9 cellular contexts compared by ENCODE assay signal in the genomic region with DNA sequence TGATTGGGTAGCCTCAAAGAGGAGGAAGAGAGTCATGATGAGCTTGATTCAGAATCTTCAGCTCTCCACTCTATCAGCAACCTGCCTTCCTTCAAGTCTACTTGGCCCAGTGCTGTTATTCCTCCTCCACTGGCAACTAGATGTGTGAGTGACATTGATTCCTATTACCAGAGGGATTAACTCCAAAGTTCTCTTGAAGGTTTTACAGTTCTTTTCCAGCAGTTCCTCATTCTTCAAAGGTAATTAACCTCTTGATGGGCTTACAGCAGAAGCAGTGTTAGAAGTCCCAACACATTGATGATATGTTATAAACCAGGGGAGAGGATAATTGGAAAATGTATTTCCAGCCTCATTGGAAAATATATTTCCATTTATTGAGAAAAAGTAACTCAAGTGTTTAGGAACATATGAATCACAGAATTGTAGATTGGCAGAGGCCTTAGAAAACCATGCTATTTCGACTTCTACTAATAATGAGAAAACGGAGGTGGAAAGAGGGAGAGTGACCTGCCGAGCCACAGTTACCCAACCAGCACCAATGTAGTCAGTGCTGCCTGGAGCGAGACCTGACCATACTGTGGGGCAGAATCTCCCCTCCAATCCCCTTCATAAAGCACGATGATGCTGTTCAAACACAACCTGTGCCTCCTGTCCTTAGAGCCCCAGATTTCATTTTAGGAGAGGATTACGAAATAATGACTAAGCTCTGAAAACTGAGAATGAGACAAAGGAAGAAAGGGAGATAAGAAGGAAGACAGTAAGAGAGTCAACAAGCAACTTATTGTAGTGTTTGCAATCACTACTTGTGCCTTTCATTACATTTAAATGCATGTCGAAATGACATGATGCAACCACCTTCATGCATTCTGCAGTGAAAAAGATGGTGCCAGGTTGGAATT.
DNase-seq lines count a peak whose midpoint lies in the region; ATAC-seq and TF ChIP-seq lines count a peak whose summit lies in the region.
"Had no signal": no experiment of that assay in that cellular context is flagged by ENCODE, and none has a peak within 500 bp of the region (broad histone marks: within the 10 kb centered on the region; RNA-seq: fewer than 3 reads in every experiment).

No MANE protein-coding gene starts in this region.

- no peaks in the 10 kb centered on the region for H3K36me3 ChIP-seq in CD4-positive, CD25-positive, alpha-beta regulatory T cell (ENCODE audit: control insufficient read depth, insufficient read depth, low read length)

- no peaks in the 10 kb centered on the region for H3K27me3 Mint-ChIP-seq in CD4-positive, CD25-positive, alpha-beta regulatory T cell
- no peaks in the 10 kb centered on the region for H3K27me3 Mint-ChIP-seq in progenitor cell of endocrine pancreas
- H3K27me3 Mint-ChIP-seq: brain had no signal

- peak overlapping the region; percentile 13 to 41 (median 24) for H3K4me3 Mint-ChIP-seq in CD4-positive, CD25-positive, alpha-beta regulatory T cell
- no peak overlapping the region for H3K4me3 Mint-ChIP-seq in progenitor cell of endocrine pancreas (ENCODE audit: low read depth)
- H3K4me3 Mint-ChIP-seq: brain had no signal

- H3K27ac Mint-ChIP-seq in CD4-positive, CD25-positive, alpha-beta regulatory T cell: peak overlapping the region; percentile 62 to 78 (median 72)
- peak overlapping the region; percentile 80 for H3K27ac Mint-ChIP-seq in activated naive CD4-positive, alpha-beta T cell treated with anti-CD3 and anti-CD28 coated beads, Interleukin-2, amount 50 U/mL, for 72 hours
- H3K27ac Mint-ChIP-seq in progenitor cell of endocrine pancreas: no peak overlapping the region

- H3K4me1 ChIP-seq in CD4-positive, CD25-positive, alpha-beta regulatory T cell (ENCODE audit: control insufficient read depth, insufficient read depth, low read length, poor library complexity, severe bottlenecking): peaks cover 49% of the 10 kb centered on the region

- H3K4me1 Mint-ChIP-seq in CD4-positive, CD25-positive, alpha-beta regulatory T cell: peaks cover 54 to 79% (median 68%) of the 10 kb centered on the region in 4 donors
- H3K4me1 Mint-ChIP-seq in progenitor cell of endocrine pancreas (ENCODE audit: low read depth): no peaks in the 10 kb centered on the region

- TF ChIP-seq CTCF in progenitor cell of endocrine pancreas (IDR thresholded peaks at IDR 0.05; ENCODE audit: unreplicated experiment): no peak

- H3K9me3 Mint-ChIP-seq in CD4-positive, CD25-positive, alpha-beta regulatory T cell: no peaks in the 10 kb centered on the region
- H3K9me3 Mint-ChIP-seq in activated naive CD4-positive, alpha-beta T cell treated with anti-CD3 and anti-CD28 coated beads, Interleukin-2, amount 50 U/mL, for 72 hours: peaks cover 0 to 3% of the 10 kb centered on the region in 2 donors
- H3K9me3 Mint-ChIP-seq in progenitor cell of endocrine pancreas (ENCODE audit: low read depth): peaks cover 4% of the 10 kb centered on the region
- H3K9me3 Mint-ChIP-seq: brain had no signal

- ATAC-seq in CD4-positive, CD25-positive, alpha-beta regulatory T cell (ENCODE audit: low read depth in 2 of 2): peak in 1 of 2 donors; percentile 28
- ATAC-seq in GM19328 (IDR thresholded peaks at IDR 0.05; ENCODE audit: unreplicated experiment) (peak; percentile 65), HG03159 (IDR thresholded peaks at IDR 0.05; ENCODE audit: unreplicated experiment) (peak; percentile 73)
- peak; percentile 82 to 84 for ATAC-seq in activated naive CD4-positive, alpha-beta T cell treated with anti-CD3 and anti-CD28 coated beads, Interleukin-2, amount 50 U/mL, for 72 hours
- peak; percentile 81 for ATAC-seq in stimulated activated naive CD8-positive, alpha-beta T cell treated with anti-CD3 and anti-CD28 coated beads, Interleukin-15, Interleukin-2, amounts not matched to agents 100 U/mL and 50 U/mL, for 24 hours

- peak overlapping the region; percentile 65 for H3K4me3 ChIP-seq in CD4-positive, CD25-positive, alpha-beta regulatory T cell (ENCODE audit: low read depth, low read length)

- no peak for DNase-seq in CD4-positive, CD25-positive, alpha-beta regulatory T cell
- peak in 1 of 2 donors; percentile 67 for DNase-seq in activated naive CD4-positive, alpha-beta T cell treated with anti-CD3 and anti-CD28 coated beads, Interleukin-2, amount 50 U/mL, for 72 hours (ENCODE audit: low spot score in 2 of 2)
- DNase-seq in stimulated activated naive CD8-positive, alpha-beta T cell treated with anti-CD3 and anti-CD28 coated beads, Interleukin-15, Interleukin-2, amounts not matched to agents 100 U/mL and 50 U/mL, for 24 hours: peak; percentile 55
- DNase-seq in dermis blood vessel endothelial cell (no peak), HuH-7.5 (ENCODE audit: low spot score) (no peak), progenitor cell of endocrine pancreas (ENCODE audit: low spot score, unreplicated experiment) (no peak)

- no peaks in the 10 kb centered on the region for H3K36me3 Mint-ChIP-seq in CD4-positive, CD25-positive, alpha-beta regulatory T cell
- peaks cover 4 to 5% of the 10 kb centered on the region in 2 donors for H3K36me3 Mint-ChIP-seq in activated naive CD4-positive, alpha-beta T cell treated with anti-CD3 and anti-CD28 coated beads, Interleukin-2, amount 50 U/mL, for 72 hours
- H3K36me3 Mint-ChIP-seq in progenitor cell of endocrine pancreas (ENCODE audit: insufficient read depth): peaks cover 4% of the 10 kb centered on the region

- H3K9me3 ChIP-seq in CD4-positive, CD25-positive, alpha-beta regulatory T cell (ENCODE audit: control insufficient read depth in 2 of 2, low read length in 2 of 2): no peaks in the 10 kb centered on the region

- H3K27ac ChIP-seq in CD4-positive, CD25-positive, alpha-beta regulatory T cell (ENCODE audit: insufficient read depth, low read length, poor library complexity, severe bottlenecking): no peak overlapping the region

- no peaks in the 10 kb centered on the region for H3K27me3 ChIP-seq in CD4-positive, CD25-positive, alpha-beta regulatory T cell (ENCODE audit: control insufficient read depth, insufficient read depth, low read length)
